ENCODE assay signal across 8 cellular contexts in the genomic region with DNA sequence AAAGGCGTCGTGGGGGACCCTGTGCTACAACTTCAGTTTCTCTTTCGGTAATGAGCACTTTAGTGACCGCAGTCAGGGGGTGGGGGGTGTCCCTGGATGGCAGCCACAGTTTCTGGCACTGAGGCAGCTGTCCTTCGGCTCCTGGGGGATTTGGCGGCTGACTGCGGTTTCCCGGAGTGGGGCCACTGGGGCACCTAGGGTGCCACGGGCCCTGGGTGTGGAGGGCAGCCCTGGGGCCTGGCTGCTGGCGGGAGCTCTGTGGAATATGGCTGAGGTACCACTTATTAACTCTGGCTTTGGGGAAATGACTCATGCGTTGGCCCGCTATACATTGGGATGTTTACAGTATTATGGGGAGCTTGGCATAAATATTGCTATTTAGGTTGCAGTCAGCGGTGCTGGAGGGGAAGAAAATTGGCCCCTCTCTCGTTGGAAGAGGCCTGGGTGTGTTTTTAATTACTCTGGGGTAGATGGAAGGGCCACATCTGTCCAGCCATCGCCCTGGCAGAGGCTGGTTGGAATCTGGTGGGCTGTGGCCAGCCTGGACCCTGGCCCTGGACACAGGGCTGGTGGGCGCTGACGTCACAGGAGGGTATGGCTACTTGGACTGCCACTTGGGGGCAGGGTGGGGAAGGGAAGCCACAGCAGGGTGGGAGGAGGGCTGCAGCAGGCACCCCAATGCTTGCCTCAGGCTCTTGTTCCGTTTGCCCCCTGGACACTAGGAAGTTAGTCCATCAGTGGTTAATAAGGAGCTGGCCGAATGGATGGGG.
DNase-seq lines count a peak whose midpoint lies in the region; ATAC-seq and FAIRE-seq lines count a peak whose summit lies in the region.

No MANE protein-coding gene starts in this region.

- peak; percentile 55 for DNase-seq in stimulated activated CD4-positive, alpha-beta T cell treated with anti-CD3 and anti-CD28 coated beads, Interleukin-15, amount 100 ng/mL, for 24 hours
- no peak for DNase-seq in stimulated activated CD4-positive, alpha-beta T cell treated with anti-CD3 and anti-CD28 coated beads, Interleukin-1b, Interleukin-23, amount 100 ng/mL, for 48 hours
- DNase-seq in UCSD-AML1 (lab: John Stamatoyannopoulos, UW; ENCODE audit: unreplicated experiment) (peak; percentile 51), hepatic stellate cell (ENCODE audit: low spot score) (peak; percentile 26), urothelium cell line (ENCODE audit: low spot score) (peak; percentile 20), DMS153 treated with DMSO at 0.1 percent for 48 hours (lab: John Stamatoyannopoulos, UW; ENCODE audit: unreplicated experiment) (no peak), GDM1 (lab: John Stamatoyannopoulos, UW) (no peak)

- no peak for FAIRE-seq in urothelium cell line (lab: Jason Lieb, UNC)

- ATAC-seq in GM21619 (IDR thresholded peaks at IDR 0.05; ENCODE audit: unreplicated experiment) = no peak

Comparison
In these comparisons a context has a peak if more than half of its experiments do, and no peak if none do; other contexts are left out.
1. DNase-seq: peak in stimulated activated CD4-positive, alpha-beta T cell treated with anti-CD3 and anti-CD28 coated beads, Interleukin-15, amount 100 ng/mL, for 24 hours (single experiment), UCSD-AML1 (single experiment), hepatic stellate cell (single experiment) and urothelium cell line (single experiment); none in stimulated activated CD4-positive, alpha-beta T cell treated with anti-CD3 and anti-CD28 coated beads, Interleukin-1b, Interleukin-23, amount 100 ng/mL, for 48 hours (single experiment), DMS153 treated with DMSO at 0.1 percent for 48 hours (single experiment) and GDM1 (single experiment).